28 cellular contexts compared by ENCODE assay signal in genomic region chr17:28529012-28529400, GRCh38. TPM values are rescaled to one million over a fixed set of nuclear protein-coding genes. Genes with fewer than 3 reads are reported as not detected.
"Had no signal": no experiment of that assay in that cellular context is flagged by ENCODE, and none has a peak within 500 bp of the region (broad histone marks: within the 10 kb centered on the region; RNA-seq: fewer than 3 reads in every experiment).

No MANE protein-coding gene starts in this region.

- H3K27me3 ChIP-seq: left lung, neural progenitor cell, pancreas, suprapubic skin, upper lobe of right lung had no signal

- H3K9me3 Mint-ChIP-seq: naive B cell; natural killer cell; nephron progenitor cell; neural progenitor cell; stimulated activated effector memory CD8-positive, alpha-beta T cell treated with anti-CD3 and anti-CD28 coated beads, Interleukin-12 subunit alpha, Interleukin-12 subunit beta, amount 100 ng/mL, for 72 hours; stimulated activated naive CD8-positive, alpha-beta T cell treated with anti-CD3 and anti-CD28 coated beads, Interleukin-15, Interleukin-2, amounts not matched to agents 100 ng/mL and 50 ng/mL, for 24 hours had no signal

- ATAC-seq: natural killer cell; pancreas; right cardiac atrium; sciatic nerve; stimulated activated effector memory CD8-positive, alpha-beta T cell treated with anti-CD3 and anti-CD28 coated beads, Interleukin-12 subunit alpha, Interleukin-12 subunit beta, amount 100 ng/mL, for 72 hours had no signal

- H3K27ac Mint-ChIP-seq: immature natural killer cell; naive B cell; natural killer cell; stimulated activated naive CD8-positive, alpha-beta T cell treated with anti-CD3 and anti-CD28 coated beads, Interleukin-15, Interleukin-2, amounts not matched to agents 100 ng/mL and 50 ng/mL, for 24 hours had no signal

- H3K4me3 Mint-ChIP-seq: immature natural killer cell; natural killer cell; nephron progenitor cell; stimulated activated effector memory CD8-positive, alpha-beta T cell treated with anti-CD3 and anti-CD28 coated beads, Interleukin-12 subunit alpha, Interleukin-12 subunit beta, amount 100 ng/mL, for 72 hours; stimulated activated naive CD8-positive, alpha-beta T cell treated with anti-CD3 and anti-CD28 coated beads, Interleukin-15, Interleukin-2, amounts not matched to agents 100 ng/mL and 50 ng/mL, for 24 hours had no signal

- H2AFZ ChIP-seq: neural progenitor cell had no signal

- H3K4me2 ChIP-seq: neural progenitor cell had no signal

- DNase-seq: hypothalamus; immature natural killer cell; kidney; lower lobe of right lung; mammary epithelial cell; naive B cell; natural killer cell; nephron progenitor cell; retina; spleen; stimulated activated CD4-positive, alpha-beta T cell treated with anti-CD3 and anti-CD28 coated beads, Interleukin-4, amount 100 ng/mL, for 24 hours; stimulated activated naive CD4-positive, alpha-beta T cell; tibial artery; trophoblast cell; upper lobe of right lung had no signal

- H3K36me3 ChIP-seq: left lung, lower lobe of right lung, neural progenitor cell, pancreas, prostate gland, spleen, suprapubic skin, thoracic aorta, tibial artery, upper lobe of right lung had no signal

- H3K4me1 ChIP-seq: left lung, neural progenitor cell, spleen, upper lobe of right lung had no signal

- H3K36me3 Mint-ChIP-seq: immature natural killer cell; naive B cell; natural killer cell; neural progenitor cell; stimulated activated effector memory CD8-positive, alpha-beta T cell treated with anti-CD3 and anti-CD28 coated beads, Interleukin-12 subunit alpha, Interleukin-12 subunit beta, amount 100 ng/mL, for 72 hours had no signal

- H3K27me3 Mint-ChIP-seq: stimulated activated naive CD8-positive, alpha-beta T cell treated with anti-CD3 and anti-CD28 coated beads, Interleukin-15, Interleukin-2, amounts not matched to agents 100 ng/mL and 50 ng/mL, for 24 hours had no signal

- H3K9me3 ChIP-seq: left lung, lower lobe of right lung, pancreas, prostate gland, spleen, suprapubic skin, thoracic aorta, tibial artery, upper lobe of right lung had no signal

- H3K4me3 ChIP-seq: left lung, lower lobe of right lung, neural progenitor cell, pancreas, prostate gland, spleen, suprapubic skin, thoracic aorta, tibial artery, upper lobe of right lung had no signal

- H3K27ac ChIP-seq: left lung, lower lobe of right lung, neural progenitor cell, pancreas, spleen, suprapubic skin, thoracic aorta, tibial artery, upper lobe of right lung had no signal

- H3K4me1 Mint-ChIP-seq: immature natural killer cell, natural killer cell had no signal

RNA-seq across cellular contexts. Expression of gene FOXN1, which starts 22.9 kb away (rescaled TPM):
- total RNA-seq: kidney, liver, mammary epithelial cell, natural killer cell, omental fat pad, right cardiac atrium, sciatic nerve, spleen, subcutaneous adipose tissue, thoracic aorta had no signal

RNA-seq across cellular contexts. Expression of gene SLC13A2, which starts 55.6 kb away (rescaled TPM):
- total RNA-seq: left lung, lower lobe of right lung, mammary epithelial cell, natural killer cell, omental fat pad, right cardiac atrium, sciatic nerve, spleen, subcutaneous adipose tissue, thoracic aorta had no signal
